ENCODE assay signal across 17 cellular contexts in genomic region chrX:107704587-107704986, GRCh38.
"Had no signal": no experiment of that assay in that cellular context is flagged by ENCODE, and none has a peak within 500 bp of the region (broad histone marks: within the 10 kb centered on the region; RNA-seq: fewer than 3 reads in every experiment).

No MANE protein-coding gene starts in this region.

- H3K36me3 ChIP-seq: esophagus muscularis mucosa, gastrocnemius medialis, heart right ventricle, left ventricle myocardium inferior, lower lobe of right lung, sigmoid colon, suprapubic skin, tibial artery, upper lobe of left lung, uterus had no signal

- H3K9me3 ChIP-seq: esophagus muscularis mucosa, gastrocnemius medialis, heart right ventricle, left ventricle myocardium inferior, lower lobe of right lung, sigmoid colon, suprapubic skin, tibial artery, upper lobe of left lung, uterus had no signal

- ATAC-seq: gastrocnemius medialis; heart right ventricle; stimulated activated naive CD8-positive, alpha-beta T cell treated with anti-CD3 and anti-CD28 coated beads, Interleukin-15, Interleukin-2, amounts not matched to agents 100 U/mL and 50 U/mL, for 24 hours had no signal

- H3K4me3 ChIP-seq: coronary artery, esophagus muscularis mucosa, gastrocnemius medialis, heart right ventricle, left ventricle myocardium inferior, lower lobe of right lung, sigmoid colon, skin epidermis, suprapubic skin, tibial artery, upper lobe of left lung, uterus had no signal

- H3K4me1 ChIP-seq: sigmoid colon, uterus had no signal

- H3K27me3 ChIP-seq: esophagus muscularis mucosa, gastrocnemius medialis, sigmoid colon, suprapubic skin, tibial artery, upper lobe of left lung, uterus had no signal

- H3K27ac ChIP-seq: coronary artery, esophagus muscularis mucosa, gastrocnemius medialis, heart right ventricle, left ventricle myocardium inferior, lower lobe of right lung, sigmoid colon, skin epidermis, suprapubic skin, tibial artery, upper lobe of left lung, uterus had no signal

- DNase-seq: effector CD8-positive, alpha-beta T cell; gastrocnemius medialis; heart right ventricle; left ventricle myocardium inferior; lower lobe of right lung; mesenchymal stem cell; midbrain; posterior cingulate gyrus; sigmoid colon; stimulated activated naive CD8-positive, alpha-beta T cell treated with anti-CD3 and anti-CD28 coated beads, Interleukin-15, Interleukin-2, amounts not matched to agents 100 U/mL and 50 U/mL, for 24 hours; tibial artery; upper lobe of left lung; uterus had no signal
